Comparison of ENCODE assay signal across 24 cellular contexts in genomic region chr20:50583422-50584150, GRCh38.
DNase-seq lines count a peak whose midpoint lies in the region; ATAC-seq, FAIRE-seq and TF ChIP-seq lines count a peak whose summit lies in the region.
"Had no signal": no experiment of that assay in that cellular context is flagged by ENCODE, and none has a peak within 500 bp of the region (broad histone marks: within the 10 kb centered on the region; RNA-seq: fewer than 3 reads in every experiment).

No MANE protein-coding gene starts in this region.

- H3K4me2 ChIP-seq in HepG2 (ENCODE audit: low read depth, low read length), result no peak overlapping the region
- H3K4me2 ChIP-seq: SK-N-SH had no signal

- no peak for TF ChIP-seq CTCF in MCF 10A (IDR thresholded peaks at IDR 0.05; ENCODE audit: unreplicated experiment)
- no peak for TF ChIP-seq CTCF in breast epithelium (IDR thresholded peaks at IDR 0.05)
- TF ChIP-seq CTCF in HepG2 (CRISPR knock-in tag; IDR thresholded peaks at IDR 0.05), result no peak
- TF ChIP-seq CTCF in upper lobe of right lung (IDR thresholded peaks at IDR 0.05), result no peak

- H3K9me3 Mint-ChIP-seq in MCF 10A (ENCODE audit: unreplicated experiment), result no peaks in the 10 kb centered on the region
- H3K9me3 Mint-ChIP-seq: effector memory CD8-positive, alpha-beta T cell; stimulated activated naive B cell treated with anti-CD40 and anti-IgM and Interleukin-4, amounts not matched to agents 10 μg/mL and 1 μg/mL and 100 μg/mL, for 72 hours had no signal

- TF ChIP-seq EP300 in HepG2 (IDR thresholded peaks at IDR 0.05; ENCODE audit: low read depth in 2 of 2, low read length in 2 of 2), result no peak
- no peak for TF ChIP-seq EP300 in HepG2 (CRISPR knock-in tag; IDR thresholded peaks at IDR 0.05; ENCODE audit: borderline replicate concordance)

- POLR2A ChIA-PET in MCF 10A (lab: Yijun Ruan, JAX), result interaction anchor here (0.7 to 1.4 kb wide), 3 partner anchors 22 to 118 kb away, joined by 3 to 4 read pairs (median 4); no protein-coding TSS in a partner anchor
- POLR2A ChIA-PET in HepG2 (lab: Yijun Ruan, JAX), result interaction anchor here (0.7 kb wide), 1 partner anchor 73 kb away, joined by 3 read pairs; the partner anchor contains the start of gene PTPN1

- H3K27me3 Mint-ChIP-seq in MCF 10A (ENCODE audit: insufficient read depth, unreplicated experiment), result no peaks in the 10 kb centered on the region
- H3K27me3 Mint-ChIP-seq: activated CD8-positive, alpha-beta memory T cell treated with anti-CD3 and anti-CD28 coated beads, Interleukin-2, amount 10 ng/mL, durations not matched to agents 7 days and 5 days; effector memory CD8-positive, alpha-beta T cell; stimulated activated naive B cell treated with anti-CD40 and anti-IgM and Interleukin-4, amounts not matched to agents 10 μg/mL and 1 μg/mL and 100 μg/mL, for 72 hours had no signal

- TF ChIP-seq POLR2A in breast epithelium (IDR thresholded peaks at IDR 0.05) (no peak), HepG2 (IDR thresholded peaks at IDR 0.05; ENCODE audit: insufficient read depth in 1 of 2, low read depth in 2 of 2, low read length in 2 of 2) (no peak)

- no peaks in the 10 kb centered on the region for H4K20me1 ChIP-seq in HepG2 (ENCODE audit: insufficient read depth, low read length)

- BruUV-seq in MCF 10A (replicated peaks; lab: Mats Ljungman, UMichigan) (TSS peak; percentile 32), HepG2 (replicated peaks; lab: Mats Ljungman, UMichigan) (TSS peak; percentile 22)

- H3K27me3 ChIP-seq in breast epithelium, result no peaks in the 10 kb centered on the region
- no peaks in the 10 kb centered on the region for H3K27me3 ChIP-seq in HepG2 (ENCODE audit: control insufficient read depth in 1 of 2, insufficient read depth in 2 of 2, low read length in 2 of 2)
- no peaks in the 10 kb centered on the region for H3K27me3 ChIP-seq in upper lobe of right lung
- H3K27me3 ChIP-seq: right lobe of liver had no signal

- H3K79me2 ChIP-seq in HepG2 (ENCODE audit: insufficient read depth, low read length), result no peaks in the 10 kb centered on the region

- DNase-seq in MCF 10A (ENCODE audit: unreplicated experiment), result no peak
- no peak for DNase-seq in breast epithelium (ENCODE audit: low spot score in 2 of 2)
- no peak for DNase-seq in SK-N-MC (ENCODE audit: low read depth, low spot score)
- DNase-seq in HepG2 (ENCODE audit: low spot score), result no peak
- peak; percentile 55 for DNase-seq in upper lobe of right lung
- DNase-seq in OCI-M2 (lab: John Stamatoyannopoulos, UW; ENCODE audit: unreplicated experiment), result no peak
- DNase-seq in NCI-H82 treated with DMSO at 0.1 percent for 48 hours (lab: John Stamatoyannopoulos, UW; ENCODE audit: unreplicated experiment), result no peak
- no peak for DNase-seq in NCI-H1930 (lab: John Stamatoyannopoulos, UW)
- DNase-seq: activated CD4-positive, CD25-positive, alpha-beta regulatory T cell treated with anti-CD3 and anti-CD28 coated beads, Interleukin-2, amount 50 U/mL, for 72 hours; activated CD8-positive, alpha-beta memory T cell treated with anti-CD3 and anti-CD28 coated beads, Interleukin-2, amount 10 ng/mL, durations not matched to agents 7 days and 5 days; activated effector memory CD4-positive, alpha-beta T cell treated with Interleukin-2 at 50 U/mL for 16 hours; effector memory CD8-positive, alpha-beta T cell; glutamatergic neuron; Karpas-422; NCI-H1048; NCI-H2081; NCI-H524 treated with DMSO at 0.1 percent for 48 hours; OCI-M1; right lobe of liver; SK-N-SH; stimulated activated naive B cell treated with anti-CD40 and anti-IgM and Interleukin-4, amounts not matched to agents 10 μg/mL and 1 μg/mL and 100 μg/mL, for 72 hours; T-helper 9 cell had no signal

- 98% methylated on average over 16 of the region's 16 CpGs for WGBS in HepG2 (ENCODE audit: low lambda C conversion rate)

- ATAC-seq in HepG2 (no peak), upper lobe of right lung (no peak)
- ATAC-seq: activated CD8-positive, alpha-beta memory T cell treated with anti-CD3 and anti-CD28 coated beads, Interleukin-2, amount 10 ng/mL, durations not matched to agents 7 days and 5 days; effector memory CD8-positive, alpha-beta T cell; stimulated activated naive B cell treated with anti-CD40 and anti-IgM and Interleukin-4, amounts not matched to agents 10 μg/mL and 1 μg/mL and 100 μg/mL, for 72 hours had no signal

- no peak overlapping the region for H3K27ac Mint-ChIP-seq in MCF 10A (ENCODE audit: low read depth, unreplicated experiment)
- H3K27ac Mint-ChIP-seq: activated CD8-positive, alpha-beta memory T cell treated with anti-CD3 and anti-CD28 coated beads, Interleukin-2, amount 10 ng/mL, durations not matched to agents 7 days and 5 days had no signal

- no peak overlapping the region for H3K4me3 Mint-ChIP-seq in MCF 10A (ENCODE audit: unreplicated experiment)
- H3K4me3 Mint-ChIP-seq: activated CD8-positive, alpha-beta memory T cell treated with anti-CD3 and anti-CD28 coated beads, Interleukin-2, amount 10 ng/mL, durations not matched to agents 7 days and 5 days; effector memory CD8-positive, alpha-beta T cell had no signal

- no peak overlapping the region for H3K4me3 ChIP-seq in breast epithelium
- no peak overlapping the region for H3K4me3 ChIP-seq in SK-N-MC
- H3K4me3 ChIP-seq in HepG2 (replicated peaks in 1 of 3; ENCODE audit: insufficient read depth in 1 of 3, low read depth in 2 of 3, low read length in 3 of 3), result no peak overlapping the region
- no peak overlapping the region for H3K4me3 ChIP-seq in upper lobe of right lung
- H3K4me3 ChIP-seq: lung, right lobe of liver, thoracic aorta had no signal

- intact Hi-C loops in MCF 10A (cut with micrococcal nuclease) (no loop called here), breast epithelium (cut with DNase I; ENCODE audit: low total_unique reads) (no loop called here), HepG2 (cut with micrococcal nuclease; ENCODE audit: unreplicated experiment) (loop anchor here (5.0 kb wide), 1 partner anchor 461 kb away; no protein-coding TSS in a partner anchor), upper lobe of right lung (cut with DNase I) (loop anchor here (5.0 kb wide), 1 partner anchor 486 kb away; no protein-coding TSS in a partner anchor)

- no peak for FAIRE-seq in HepG2 (lab: Jason Lieb, UNC)

- peak overlapping the region in 1 of 2 donors; percentile 2 for H3K27ac ChIP-seq in breast epithelium
- H3K27ac ChIP-seq in SK-N-MC, result peak overlapping the region; percentile 67
- no peak overlapping the region for H3K27ac ChIP-seq in HepG2 (ENCODE audit: extremely low read length, insufficient read depth, low read length)
- no peak overlapping the region for H3K27ac ChIP-seq in upper lobe of right lung
- H3K27ac ChIP-seq: thoracic aorta had no signal

- in situ Hi-C loops in HepG2 (cut with HindIII; ENCODE audit: extremely low pct_ligation_motif_present, low pct_unique_long_range_greater_than_20kb), result loop anchor here (10.0 kb wide), 1 partner anchor 469 kb away; the partner anchor contains the start of gene UBE2V1

- no peak for TF ChIP-seq RAD21 in HepG2 (CRISPR knock-in tag; IDR thresholded peaks at IDR 0.05)

- no peaks in the 10 kb centered on the region for H3K36me3 ChIP-seq in breast epithelium
- H3K36me3 ChIP-seq in SK-N-MC (ENCODE audit: insufficient read depth, low read length), result peaks cover 88% of the 10 kb centered on the region
- H3K36me3 ChIP-seq in HepG2 (replicated peaks in 1 of 2; ENCODE audit: control insufficient read depth in 1 of 2, insufficient read depth in 2 of 2, low read length in 2 of 2), result peaks cover 37 to 66% of the 10 kb centered on the region in 2 experiments
- H3K36me3 ChIP-seq in upper lobe of right lung, result peaks cover 92% of the 10 kb centered on the region

- CTCF ChIA-PET in MCF 10A (lab: Yijun Ruan, JAX), result interaction anchor here (0.6 to 2.2 kb wide), 6 partner anchors 8 to 470 kb away, joined by 3 to 13 read pairs (median 4); partner anchors contain the start of gene UBE2V1
- CTCF ChIA-PET in HepG2 (lab: Yijun Ruan, JAX; ENCODE audit: low intra/inter-chr PET ratio, low total read pairs), result no interaction called here

- H3K4me1 Mint-ChIP-seq in MCF 10A (ENCODE audit: insufficient read depth, unreplicated experiment), result peaks cover 16% of the 10 kb centered on the region

- no peaks in the 10 kb centered on the region for H3K9me3 ChIP-seq in breast epithelium
- H3K9me3 ChIP-seq in SK-N-MC (ENCODE audit: low read depth, low read length), result no peaks in the 10 kb centered on the region
- no peaks in the 10 kb centered on the region for H3K9me3 ChIP-seq in HepG2 (ENCODE audit: low read length)
- no peaks in the 10 kb centered on the region for H3K9me3 ChIP-seq in upper lobe of right lung
- H3K9me3 ChIP-seq: right lobe of liver, SK-N-SH, thoracic aorta had no signal

- H3K4me1 ChIP-seq in breast epithelium (peaks cover 0 to 6% of the 10 kb centered on the region in 2 donors), HepG2 (ENCODE audit: insufficient read depth, low read length) (no peaks in the 10 kb centered on the region), upper lobe of right lung (no peaks in the 10 kb centered on the region)
- H3K4me1 ChIP-seq: right lobe of liver had no signal

- H3K9ac ChIP-seq in SK-N-MC (ENCODE audit: insufficient read length) (no peak overlapping the region), HepG2 (ENCODE audit: insufficient read depth, low read depth, low read length) (no peak overlapping the region)
- H3K9ac ChIP-seq: SK-N-SH had no signal

- no peak overlapping the region for H2AFZ ChIP-seq in HepG2 (ENCODE audit: low read length)

- peaks cover 97% of the 10 kb centered on the region for H3K36me3 Mint-ChIP-seq in MCF 10A (ENCODE audit: insufficient read depth, unreplicated experiment)

TF ChIP-seq in HepG2, 621 proteins besides CTCF, POLR2A, EP300 and RAD21:
- TF ChIP-seq ZNF343 (CRISPR knock-in tag; IDR thresholded peaks at IDR 0.05) (no peak), ZNF768 (CRISPR knock-in tag; IDR thresholded peaks at IDR 0.05) (0 out of 2 replicates have a peak, but pooled peaks have one; percentile 19)

Comparison
In these comparisons a context has a peak if more than half of its experiments do, and no peak if none do; other contexts are left out.
1. intact Hi-C loops: an anchor here in HepG2 (5.0 kb wide) and upper lobe of right lung (5.0 kb wide); none called in MCF 10A and breast epithelium.